In the genomic region with DNA sequence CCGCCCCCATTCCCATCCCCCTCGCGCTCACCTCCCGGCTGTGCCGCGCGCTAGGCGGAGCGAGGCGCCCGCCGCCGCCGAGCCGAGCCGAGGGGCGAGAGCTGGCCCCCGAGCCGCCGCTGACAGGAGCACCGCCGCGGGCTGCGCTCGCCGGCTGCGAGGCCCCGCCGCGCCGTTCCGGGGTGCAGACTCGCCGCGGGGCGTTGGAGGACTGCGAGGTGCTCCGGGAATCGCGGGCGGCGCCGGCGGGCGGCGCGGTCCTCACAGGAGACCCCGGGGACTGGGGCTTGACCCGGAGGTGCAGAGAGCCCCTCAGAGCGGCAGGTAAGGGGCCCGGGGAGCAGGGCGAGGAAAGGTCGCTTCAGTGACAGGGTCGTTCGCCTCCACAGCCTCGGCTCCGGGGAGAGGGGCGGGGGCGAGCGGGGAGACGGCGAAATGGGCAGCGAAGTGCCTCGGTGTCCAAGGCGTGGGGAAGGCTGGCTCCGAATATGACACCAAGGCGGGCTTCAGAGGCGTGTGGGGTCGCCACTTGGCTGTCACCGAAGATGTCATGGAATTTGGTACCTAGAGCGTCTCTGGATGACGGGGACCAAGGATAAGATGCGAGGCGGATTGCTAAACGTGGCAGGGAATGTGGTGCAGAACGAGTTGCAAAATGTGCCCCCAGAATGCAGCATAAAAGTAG, we compare ENCODE assay signal across 8 cellular contexts. TPM values are rescaled to one million over a fixed set of nuclear protein-coding genes. Genes with fewer than 3 reads are reported as not detected.
DNase-seq lines count a peak whose midpoint lies in the region.

No MANE protein-coding gene starts in this region.

- peak; percentile 67 for DNase-seq in activated effector memory CD4-positive, alpha-beta T cell treated with anti-CD3 and anti-CD28 coated beads, Interleukin-2, amount 50 U/mL, for 16 hours
- DNase-seq in activated effector memory CD4-positive, alpha-beta T cell treated with Interleukin-2 at 50 U/mL for 16 hours = no peak
- DNase-seq in HPDE6-E6E7 (ENCODE audit: extremely low spot score) (peak; percentile 32), ecto neural progenitor cell (ENCODE audit: low spot score) (peak; percentile 85), NCI-H128 (lab: John Stamatoyannopoulos, UW; ENCODE audit: unreplicated experiment) (no peak)
- DNase-seq in activated CD4-positive, alpha-beta T cell treated with anti-CD3 and anti-CD28 coated beads for 24 hours (ENCODE audit: low read depth in 2 of 2) = peak; percentile 36 to 51
- peak; percentile 30 for DNase-seq in stimulated activated CD8-positive, alpha-beta memory T cell treated with anti-CD3 and anti-CD28 coated beads, Interleukin-7, amount 100 ng/mL, for 24 hours (ENCODE audit: low read depth)

- H3K9me3 ChIP-seq in mesodermal cell (ENCODE audit: control insufficient read depth, low read length) = no peaks in the 10 kb centered on the region

- H3K4me1 ChIP-seq in mesodermal cell (ENCODE audit: control insufficient read depth, insufficient read depth, low read length, poor library complexity, severe bottlenecking) = peaks cover 15% of the 10 kb centered on the region

- WGBS in mesodermal cell (ENCODE audit: insufficient coverage in 2 of 2), 2 experiments = 0 to 1% methylated on average over 32 to 50 of the region's 76 CpGs

- H3K36me3 ChIP-seq in mesodermal cell (ENCODE audit: control insufficient read depth, insufficient read depth, low read length) = no peaks in the 10 kb centered on the region

- peak overlapping the region; percentile 82 for H3K4me3 ChIP-seq in mesodermal cell (ENCODE audit: extremely low read depth, insufficient read depth, low read length, poor library complexity, severe bottlenecking)

- H3K27ac ChIP-seq in mesodermal cell (ENCODE audit: low read depth, low read length, severe bottlenecking) = peak overlapping the region; percentile 55

RNA-seq across cellular contexts. Expression of gene TANC2, which starts 0.5 kb away (rescaled TPM):
- 25.7 TPM for polyA plus RNA-seq in mesodermal cell (2013, experiment 1 of 2)
- polyA plus RNA-seq in mesodermal cell (2013, experiment 2 of 2) = 17.5 TPM

Comparison
In these comparisons a context has a peak if more than half of its experiments do, and no peak if none do; other contexts are left out.
1. DNase-seq: peak in activated effector memory CD4-positive, alpha-beta T cell treated with anti-CD3 and anti-CD28 coated beads, Interleukin-2, amount 50 U/mL, for 16 hours (single experiment), HPDE6-E6E7 (single experiment), activated CD4-positive, alpha-beta T cell treated with anti-CD3 and anti-CD28 coated beads for 24 hours (2 of 2), ecto neural progenitor cell (single experiment) and stimulated activated CD8-positive, alpha-beta memory T cell treated with anti-CD3 and anti-CD28 coated beads, Interleukin-7, amount 100 ng/mL, for 24 hours (single experiment); none in activated effector memory CD4-positive, alpha-beta T cell treated with Interleukin-2 at 50 U/mL for 16 hours (single experiment) and NCI-H128 (single experiment).